13 cellular contexts compared by ENCODE assay signal in genomic region chr7:111198255-111198654, GRCh38.
DNase-seq lines count a peak whose midpoint lies in the region; ATAC-seq, FAIRE-seq and TF ChIP-seq lines count a peak whose summit lies in the region.
"Had no signal": no experiment of that assay in that cellular context is flagged by ENCODE, and none has a peak within 500 bp of the region (broad histone marks: within the 10 kb centered on the region; RNA-seq: fewer than 3 reads in every experiment).

No MANE protein-coding gene starts in this region.

- H3K27me3 Mint-ChIP-seq in stimulated activated naive B cell treated with anti-CD40 and anti-IgM and Interleukin-4, amounts not matched to agents 10 μg/mL and 1 μg/mL and 100 μg/mL, for 72 hours, result no peaks in the 10 kb centered on the region
- H3K27me3 Mint-ChIP-seq: naive thymus-derived CD8-positive, alpha-beta T cell had no signal

- DNase-seq in 8988T (peak; percentile 4), HFF-Myc (ENCODE audit: extremely low read depth, low read depth) (peak; percentile 93), T1000 (lab: John Stamatoyannopoulos, UW) (peak; percentile 24), foreskin keratinocyte (peak; percentile 96 to 98), GM13976 (ENCODE audit: low spot score) (no peak), stomach (no peak), kidney (no peak)
- DNase-seq in stimulated activated naive B cell treated with anti-CD40 and anti-IgM and Interleukin-4, amounts not matched to agents 10 μg/mL and 1 μg/mL and 100 μg/mL, for 72 hours, result no peak
- DNase-seq: activated gamma-delta T cell; glutamatergic neuron; naive thymus-derived CD8-positive, alpha-beta T cell; NCI-H187 had no signal

- in situ Hi-C loops in GM13976 (cut with MboI; ENCODE audit: low sequenced_read_pairs, unreplicated experiment), result no loop called here

- H3K27ac ChIP-seq in foreskin keratinocyte (peak overlapping the region; percentile 52), stomach (no peak overlapping the region), kidney (ENCODE audit: low read depth in 2 of 2, low read length in 2 of 2) (no peak overlapping the region)

- H3K36me3 ChIP-seq in stomach (no peaks in the 10 kb centered on the region), kidney (ENCODE audit: control insufficient read depth in 1 of 2, insufficient read depth in 2 of 2, low read length in 2 of 2) (no peaks in the 10 kb centered on the region)

- H3K4me1 Mint-ChIP-seq in stimulated activated naive B cell treated with anti-CD40 and anti-IgM and Interleukin-4, amounts not matched to agents 10 μg/mL and 1 μg/mL and 100 μg/mL, for 72 hours, result peaks cover 4 to 8% of the 10 kb centered on the region in 2 donors
- H3K4me1 Mint-ChIP-seq: CD14-positive monocyte; naive thymus-derived CD8-positive, alpha-beta T cell had no signal

- H3K4me3 ChIP-seq in HFF-Myc (replicated peaks; ENCODE audit: low read depth, low read length) (no peak overlapping the region), stomach (no peak overlapping the region), kidney (ENCODE audit: low read length in 2 of 2) (no peak overlapping the region)

- peak; percentile 100 for ATAC-seq in foreskin keratinocyte
- ATAC-seq in stimulated activated naive B cell treated with anti-CD40 and anti-IgM and Interleukin-4, amounts not matched to agents 10 μg/mL and 1 μg/mL and 100 μg/mL, for 72 hours (replicated peaks), result no peak
- ATAC-seq: naive thymus-derived CD8-positive, alpha-beta T cell had no signal

- no peak overlapping the region for H3K9ac ChIP-seq in kidney (ENCODE audit: low read length in 2 of 2)

- H3K27ac Mint-ChIP-seq in stimulated activated naive B cell treated with anti-CD40 and anti-IgM and Interleukin-4, amounts not matched to agents 10 μg/mL and 1 μg/mL and 100 μg/mL, for 72 hours, result no peak overlapping the region
- H3K27ac Mint-ChIP-seq: CD14-positive monocyte; naive thymus-derived CD8-positive, alpha-beta T cell had no signal

- FAIRE-seq in kidney (lab: Jason Lieb, UNC), result no peak

- WGBS in stomach, 5 donors, result 74 to 86% (median 81%) methylated on average over 4 of the region's 4 CpGs

- no peak overlapping the region for H3K4me3 Mint-ChIP-seq in stimulated activated naive B cell treated with anti-CD40 and anti-IgM and Interleukin-4, amounts not matched to agents 10 μg/mL and 1 μg/mL and 100 μg/mL, for 72 hours
- H3K4me3 Mint-ChIP-seq: CD14-positive monocyte; naive thymus-derived CD8-positive, alpha-beta T cell had no signal

- intact Hi-C loops in stomach (cut with DNase I; ENCODE audit: low total_unique reads), result no loop called here
- intact Hi-C loops in kidney (cut with DNase I), result no loop called here

- H3K36me3 Mint-ChIP-seq in stimulated activated naive B cell treated with anti-CD40 and anti-IgM and Interleukin-4, amounts not matched to agents 10 μg/mL and 1 μg/mL and 100 μg/mL, for 72 hours, result peaks cover 14 to 21% of the 10 kb centered on the region in 2 donors
- H3K36me3 Mint-ChIP-seq: CD14-positive monocyte had no signal

- no peak for TF ChIP-seq POLR2A in stomach (IDR thresholded peaks at IDR 0.05)

- TF ChIP-seq CTCF in HFF-Myc (IDR thresholded peaks at IDR 0.05; ENCODE audit: low read depth, low read length, missing control alignments) (no peak), foreskin keratinocyte (conservative IDR thresholded peaks at IDR 0.05) (no peak), GM13976 (IDR thresholded peaks at IDR 0.05; ENCODE audit: borderline replicate concordance, control extremely low read depth, extremely low read depth, insufficient read depth, missing control alignments) (no peak), stomach (IDR thresholded peaks at IDR 0.05) (no peak), kidney (IDR thresholded peaks at IDR 0.05; ENCODE audit: borderline replicate concordance, extremely low read depth, insufficient read depth) (no peak)

- peaks cover 0 to 9% (median 7%) of the 10 kb centered on the region in 4 donors for H3K9me3 ChIP-seq in stomach
- peaks cover 0 to 7% of the 10 kb centered on the region in 2 donors for H3K9me3 ChIP-seq in kidney (ENCODE audit: control insufficient read depth in 1 of 2, low read length in 2 of 2)

- no peak for TF ChIP-seq EP300 in stomach (IDR thresholded peaks at IDR 0.05)

- H3K9me3 Mint-ChIP-seq in stimulated activated naive B cell treated with anti-CD40 and anti-IgM and Interleukin-4, amounts not matched to agents 10 μg/mL and 1 μg/mL and 100 μg/mL, for 72 hours, result peaks cover 0 to 9% of the 10 kb centered on the region in 2 donors

- H3K4me1 ChIP-seq in foreskin keratinocyte (peaks cover 13% of the 10 kb centered on the region), stomach (no peaks in the 10 kb centered on the region), kidney (ENCODE audit: control insufficient read depth in 1 of 2, insufficient read depth in 1 of 2, low read depth in 1 of 2, low read length in 2 of 2) (no peaks in the 10 kb centered on the region)

- H3K27me3 ChIP-seq in foreskin keratinocyte (no peaks in the 10 kb centered on the region), stomach (no peaks in the 10 kb centered on the region)

Comparison
In these comparisons a context has a peak if more than half of its experiments do, and no peak if none do; other contexts are left out.
1. DNase-seq: peak in 8988T (single experiment), HFF-Myc (single experiment), T1000 (single experiment) and foreskin keratinocyte (2 of 2); none in stimulated activated naive B cell treated with anti-CD40 and anti-IgM and Interleukin-4, amounts not matched to agents 10 μg/mL and 1 μg/mL and 100 μg/mL, for 72 hours (single experiment), GM13976 (single experiment), stomach (single experiment) and kidney (single experiment).